25 cellular contexts compared by ENCODE assay signal in the genomic region with DNA sequence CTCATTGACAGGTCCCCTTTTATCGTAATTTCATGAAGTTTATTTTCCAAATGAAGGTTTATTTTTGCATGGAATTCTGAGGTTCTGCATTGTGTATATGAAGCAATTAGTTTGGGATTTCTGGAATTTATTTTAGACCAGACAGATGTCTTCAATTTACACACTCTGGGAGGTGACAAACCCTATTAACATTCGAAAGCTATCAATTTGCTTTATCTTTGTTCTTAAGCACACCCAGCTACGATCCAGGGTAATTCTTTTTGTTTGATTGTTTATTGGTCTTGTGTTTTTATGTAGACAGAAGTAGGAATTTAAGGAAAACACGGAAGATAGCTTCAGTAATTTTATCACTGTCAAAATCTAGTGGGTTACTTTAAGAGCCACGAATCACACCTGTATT.
A peak's percentile ranks its signal among the peaks of the same experiment; 100 is the strongest.
DNase-seq lines count a peak whose midpoint lies in the region; ATAC-seq and TF ChIP-seq lines count a peak whose summit lies in the region.
"Had no signal": no experiment of that assay in that cellular context is flagged by ENCODE, and none has a peak within 500 bp of the region (broad histone marks: within the 10 kb centered on the region; RNA-seq: fewer than 3 reads in every experiment).

No MANE protein-coding gene starts in this region.

- H3K4me2 ChIP-seq in HCT116 (ENCODE audit: low read length) = peak overlapping the region; percentile 71

- H3K9me3 ChIP-seq in HCT116 (ENCODE audit: control insufficient read depth in 1 of 2, insufficient read depth in 1 of 2, low read depth in 1 of 2, low read length in 2 of 2) (0 out of 4 replicates have a peak, but pooled peaks cover 0 to 4% of the 10 kb centered on the region in 2 experiments), adipocyte (ENCODE audit: control insufficient read depth, low read length) (no peaks in the 10 kb centered on the region), iPS-18a (ENCODE audit: control insufficient read depth, low read depth, low read length) (no peaks in the 10 kb centered on the region)
- H3K9me3 ChIP-seq: A549, pancreas had no signal

- H3K4me1 Mint-ChIP-seq in activated CD8-positive, alpha-beta memory T cell treated with anti-CD3 and anti-CD28 coated beads, Interleukin-2, amount 10 ng/mL, durations not matched to agents 7 days and 5 days = peaks cover 3% of the 10 kb centered on the region
- H3K4me1 Mint-ChIP-seq: activated B cell treated with CpG ODN at 0.5 μM for 24 hours; activated naive CD8-positive, alpha-beta T cell treated with anti-CD3 and anti-CD28 coated beads, Interleukin-2, amount 10 ng/mL, durations not matched to agents 7 days and 5 days; central memory CD8-positive, alpha-beta T cell had no signal

- H3K9ac ChIP-seq in HCT116 (ENCODE audit: low read length) (no peak overlapping the region), adipocyte (ENCODE audit: low read length) (no peak overlapping the region), iPS-18a (ENCODE audit: low read length) (peak overlapping the region; percentile 37)

- H3K36me3 ChIP-seq in HCT116 (ENCODE audit: control insufficient read depth in 1 of 2, insufficient read depth in 2 of 2, low read length in 2 of 2) = no peaks in the 10 kb centered on the region
- no peaks in the 10 kb centered on the region for H3K36me3 ChIP-seq in adipocyte (ENCODE audit: control insufficient read depth, insufficient read depth, low read length, severe bottlenecking)
- H3K36me3 ChIP-seq in iPS-18a (ENCODE audit: control insufficient read depth, low read depth, low read length) = no peaks in the 10 kb centered on the region
- H3K36me3 ChIP-seq: pancreas had no signal

- no peak overlapping the region for H3K4me3 Mint-ChIP-seq in activated CD8-positive, alpha-beta memory T cell treated with anti-CD3 and anti-CD28 coated beads, Interleukin-2, amount 10 ng/mL, durations not matched to agents 7 days and 5 days
- H3K4me3 Mint-ChIP-seq: activated B cell treated with CpG ODN at 0.5 μM for 24 hours; activated T-cell treated with anti-CD3 and anti-CD28 coated beads, Interleukin-2, amount 50 U/mL, for 24 hours; CD4-positive, alpha-beta T cell; central memory CD8-positive, alpha-beta T cell; dendritic cell treated with granulocyte-macrophage colony-stimulating factor and Interleukin-4, amounts not matched to agents 40 ng/mL and 50 ng/mL, for 4 days; T-cell had no signal

- no peaks in the 10 kb centered on the region for H3K9me3 Mint-ChIP-seq in activated CD8-positive, alpha-beta memory T cell treated with anti-CD3 and anti-CD28 coated beads, Interleukin-2, amount 10 ng/mL, durations not matched to agents 7 days and 5 days (ENCODE audit: low read depth)
- H3K9me3 Mint-ChIP-seq: activated naive CD8-positive, alpha-beta T cell treated with anti-CD3 and anti-CD28 coated beads, Interleukin-2, amount 10 ng/mL, durations not matched to agents 7 days and 5 days; activated T-cell treated with anti-CD3 and anti-CD28 coated beads, Interleukin-2, amount 50 U/mL, for 24 hours; CD4-positive, alpha-beta T cell; dendritic cell treated with granulocyte-macrophage colony-stimulating factor and Interleukin-4, amounts not matched to agents 40 ng/mL and 50 ng/mL, for 4 days; H9; immature natural killer cell; T-cell had no signal

- no peak overlapping the region for H3K27ac ChIP-seq in HCT116 (ENCODE audit: low read depth, low read length)
- no peak overlapping the region for H3K27ac ChIP-seq in iPS-18a (ENCODE audit: low read length)
- H3K27ac ChIP-seq: A549, pancreas, skin epidermis had no signal

- no peaks in the 10 kb centered on the region for H3K79me2 ChIP-seq in HCT116 (ENCODE audit: insufficient read depth, low read length)

- H3K4me3 ChIP-seq in HCT116 (replicated peaks in 1 of 2; ENCODE audit: low read depth in 1 of 2, low read length in 2 of 2) = no peak overlapping the region
- H3K4me3 ChIP-seq in adipocyte (ENCODE audit: low read length) = no peak overlapping the region
- peak overlapping the region; percentile 60 for H3K4me3 ChIP-seq in iPS-18a (ENCODE audit: low read length)

- TF ChIP-seq CTCF in HCT116 (IDR thresholded peaks at IDR 0.05 in 2 of 3, conservative IDR thresholded peaks at IDR 0.05 in 1 of 3; ENCODE audit: borderline replicate concordance in 1 of 3, insufficient read depth in 1 of 3, low read depth in 2 of 3, low read length in 2 of 3) (no peak), GM20000 (IDR thresholded peaks at IDR 0.05; ENCODE audit: extremely low read depth, missing control alignments) (no peak)

- peaks cover 0 to 4% of the 10 kb centered on the region in 2 experiments; a peak in 1 of 4 replicates for H3K4me1 ChIP-seq in HCT116 (ENCODE audit: control insufficient read depth in 1 of 2, insufficient read depth in 2 of 2, low read length in 2 of 2)
- peaks cover 6% of the 10 kb centered on the region for H3K4me1 ChIP-seq in adipocyte (ENCODE audit: control insufficient read depth, insufficient read depth, low read length)
- peaks cover 21% of the 10 kb centered on the region for H3K4me1 ChIP-seq in iPS-18a (ENCODE audit: control insufficient read depth, low read depth, low read length)
- H3K4me1 ChIP-seq: A549, pancreas had no signal

- TF ChIP-seq POLR2A in HCT116 (IDR thresholded peaks at IDR 0.05; ENCODE audit: borderline replicate concordance, extremely low read depth, insufficient read depth, insufficient read length) = no peak

- intact Hi-C loops in HCT116 (cut with micrococcal nuclease) = loop anchor here (2.0 to 5.0 kb wide), 3 partner anchors 260 to 1590 kb away; no protein-coding TSS in a partner anchor

- CTCF ChIA-PET in HCT116 (lab: Charles Lee) = interaction anchor here (0.7 to 1.5 kb wide), 3 partner anchors 261 to 306 kb away, joined by 3 to 4 read pairs (median 3); no protein-coding TSS in a partner anchor
- CTCF ChIA-PET in activated CD8-positive, alpha-beta memory T cell treated with anti-CD3 and anti-CD28 coated beads, Interleukin-2, amount 10 ng/mL, durations not matched to agents 7 days and 5 days (lab: Charles Lee) = no interaction called here

- H3K9me2 ChIP-seq in HCT116 (ENCODE audit: insufficient read depth) = no peaks in the 10 kb centered on the region

- POLR2A ChIA-PET in HCT116 (lab: Charles Lee) = no interaction called here

- no peaks in the 10 kb centered on the region for H3K27me3 ChIP-seq in HCT116 (ENCODE audit: insufficient read depth, low read length)
- H3K27me3 ChIP-seq in adipocyte (replicated peaks; ENCODE audit: control insufficient read depth, insufficient read depth, low read length) = no peaks in the 10 kb centered on the region
- H3K27me3 ChIP-seq in iPS-18a (ENCODE audit: control insufficient read depth, insufficient read depth, low read length) = no peaks in the 10 kb centered on the region

- RAD21 ChIA-PET in HCT116 (lab: Charles Lee; ENCODE audit: low non-redundant PET in 1 of 2, low total read pairs in 2 of 2, uncharacterized antibody in 2 of 2, unreplicated experiment in 2 of 2) = no interaction called here

- no peak for TF ChIP-seq RAD21 in HCT116 (IDR thresholded peaks at IDR 0.05; ENCODE audit: low read depth)

- H2AFZ ChIP-seq in HCT116 (ENCODE audit: low read depth, low read length, poor library complexity, severe bottlenecking) = peak overlapping the region; percentile 97

- no peak overlapping the region for H3K27ac Mint-ChIP-seq in activated CD8-positive, alpha-beta memory T cell treated with anti-CD3 and anti-CD28 coated beads, Interleukin-2, amount 10 ng/mL, durations not matched to agents 7 days and 5 days
- H3K27ac Mint-ChIP-seq: activated B cell treated with CpG ODN at 0.5 μM for 24 hours; activated naive CD8-positive, alpha-beta T cell treated with anti-CD3 and anti-CD28 coated beads, Interleukin-2, amount 10 ng/mL, durations not matched to agents 7 days and 5 days; activated T-cell treated with anti-CD3 and anti-CD28 coated beads, Interleukin-2, amount 50 U/mL, for 24 hours; CD4-positive, alpha-beta T cell; dendritic cell treated with granulocyte-macrophage colony-stimulating factor and Interleukin-4, amounts not matched to agents 40 ng/mL and 50 ng/mL, for 4 days; H9; IgD-negative memory B cell; immature natural killer cell; T-cell had no signal

- BruUV-seq in HCT116 (replicated peaks; lab: Mats Ljungman, UMichigan) = no TSS peak

- peak; percentile 34 for DNase-seq in A172 (ENCODE audit: low spot score)
- DNase-seq in HCT116 (ENCODE audit: low read depth, low spot score) = no peak
- peak; percentile 10 for DNase-seq in adipocyte (ENCODE audit: low read depth)
- no peak for DNase-seq in GM20000 (ENCODE audit: low spot score)
- no peak for DNase-seq in activated CD8-positive, alpha-beta memory T cell treated with anti-CD3 and anti-CD28 coated beads, Interleukin-2, amount 10 ng/mL, durations not matched to agents 7 days and 5 days
- DNase-seq in GF-D8 (lab: John Stamatoyannopoulos, UW) = no peak
- no peak for DNase-seq in activated T-cell treated with anti-CD3 and anti-CD28 coated beads, Interleukin-2, amount 50 U/mL, for 48 hours
- DNase-seq: activated B cell treated with CpG ODN at 0.5 μM for 24 hours; activated CD4-positive, alpha-beta T cell treated with anti-CD3 and anti-CD28 coated beads, Interleukin-2, amount 50 U/mL, for 1 hour; activated gamma-delta T cell; activated naive CD8-positive, alpha-beta T cell treated with anti-CD3 and anti-CD28 coated beads, Interleukin-2, amount 10 ng/mL, durations not matched to agents 7 days and 5 days; activated T-cell treated with anti-CD3 and anti-CD28 coated beads, Interleukin-2, amount 50 U/mL, for 24 hours; CD4-positive, alpha-beta T cell; H9; NCI-H187; pancreas had no signal

- ATAC-seq in HCT116 = no peak
- no peak for ATAC-seq in activated CD8-positive, alpha-beta memory T cell treated with anti-CD3 and anti-CD28 coated beads, Interleukin-2, amount 10 ng/mL, durations not matched to agents 7 days and 5 days
- ATAC-seq: esophagus mucosa, T-cell had no signal

- no peaks in the 10 kb centered on the region for H4K20me1 ChIP-seq in HCT116 (ENCODE audit: insufficient read depth)

- peaks cover 16% of the 10 kb centered on the region for H3K27me3 Mint-ChIP-seq in activated CD8-positive, alpha-beta memory T cell treated with anti-CD3 and anti-CD28 coated beads, Interleukin-2, amount 10 ng/mL, durations not matched to agents 7 days and 5 days
- H3K27me3 Mint-ChIP-seq: activated B cell treated with CpG ODN at 0.5 μM for 24 hours had no signal

- no peaks in the 10 kb centered on the region for H3K36me3 Mint-ChIP-seq in activated CD8-positive, alpha-beta memory T cell treated with anti-CD3 and anti-CD28 coated beads, Interleukin-2, amount 10 ng/mL, durations not matched to agents 7 days and 5 days
- H3K36me3 Mint-ChIP-seq: activated naive CD8-positive, alpha-beta T cell treated with anti-CD3 and anti-CD28 coated beads, Interleukin-2, amount 10 ng/mL, durations not matched to agents 7 days and 5 days; IgD-negative memory B cell; immature natural killer cell; T-cell had no signal

TF ChIP-seq in HCT116, 20 proteins besides CTCF, POLR2A, EP300 and RAD21 (continues in another document):
- TF ChIP-seq, protein P1, sequence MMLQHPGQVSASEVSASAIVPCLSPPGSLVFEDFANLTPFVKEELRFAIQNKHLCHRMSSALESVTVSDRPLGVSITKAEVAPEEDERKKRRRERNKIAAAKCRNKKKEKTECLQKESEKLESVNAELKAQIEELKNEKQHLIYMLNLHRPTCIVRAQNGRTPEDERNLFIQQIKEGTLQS (IDR thresholded peaks at IDR 0.05) = no peak

Comparison
In these comparisons a context has a peak if more than half of its experiments do, and no peak if none do; other contexts are left out.
1. DNase-seq: peak in A172 (single experiment) and adipocyte (single experiment); none in HCT116 (single experiment), GM20000 (single experiment), activated CD8-positive, alpha-beta memory T cell treated with anti-CD3 and anti-CD28 coated beads, Interleukin-2, amount 10 ng/mL, durations not matched to agents 7 days and 5 days (single experiment), GF-D8 (single experiment) and activated T-cell treated with anti-CD3 and anti-CD28 coated beads, Interleukin-2, amount 50 U/mL, for 48 hours (0 of 2).